10 cellular contexts compared by ENCODE assay signal in genomic region chr2:144324446-144325045, GRCh38.
DNase-seq lines count a peak whose midpoint lies in the region; ATAC-seq, FAIRE-seq and TF ChIP-seq lines count a peak whose summit lies in the region.
"Had no signal": no experiment of that assay in that cellular context is flagged by ENCODE, and none has a peak within 500 bp of the region (broad histone marks: within the 10 kb centered on the region; RNA-seq: fewer than 3 reads in every experiment).

No MANE protein-coding gene starts in this region.

- intact Hi-C loops in HepG2 (cut with micrococcal nuclease; ENCODE audit: unreplicated experiment), result no loop called here

- no peak for FAIRE-seq in HepG2 (lab: Jason Lieb, UNC)

- no peak for TF ChIP-seq RAD21 in HepG2 (CRISPR knock-in tag; IDR thresholded peaks at IDR 0.05)

- no peak overlapping the region for H3K27ac Mint-ChIP-seq in osteocyte (ENCODE audit: unreplicated experiment)

- peak overlapping the region; percentile 21; the same call in 1 of the 2 replicates for H3K4me3 ChIP-seq in GM06990 (replicated peaks; ENCODE audit: low read depth, low read length)
- no peak overlapping the region for H3K4me3 ChIP-seq in gastroesophageal sphincter
- no peak overlapping the region for H3K4me3 ChIP-seq in HepG2 (replicated peaks in 1 of 3; ENCODE audit: insufficient read depth in 1 of 3, low read depth in 2 of 3, low read length in 3 of 3)

- in situ Hi-C loops in HepG2 (cut with HindIII; ENCODE audit: extremely low pct_ligation_motif_present, low pct_unique_long_range_greater_than_20kb), result no loop called here

- TF ChIP-seq EP300 in gastroesophageal sphincter (IDR thresholded peaks at IDR 0.05), result no peak
- TF ChIP-seq EP300 in HepG2 (IDR thresholded peaks at IDR 0.05; ENCODE audit: low read depth in 2 of 2, low read length in 2 of 2), result no peak
- TF ChIP-seq EP300 in HepG2 (CRISPR knock-in tag; IDR thresholded peaks at IDR 0.05; ENCODE audit: borderline replicate concordance), result no peak

- no peaks in the 10 kb centered on the region for H4K20me1 ChIP-seq in HepG2 (ENCODE audit: insufficient read depth, low read length)

- peaks cover 9% of the 10 kb centered on the region for H3K36me3 Mint-ChIP-seq in osteocyte (ENCODE audit: unreplicated experiment)

- no peak overlapping the region for H3K4me2 ChIP-seq in HepG2 (ENCODE audit: low read depth, low read length)

- no peak overlapping the region for H3K27ac ChIP-seq in gastroesophageal sphincter
- H3K27ac ChIP-seq in HepG2 (ENCODE audit: extremely low read length, insufficient read depth, low read length), result no peak overlapping the region

- POLR2A ChIA-PET in HepG2 (lab: Yijun Ruan, JAX), result no interaction called here

- CTCF ChIA-PET in HepG2 (lab: Yijun Ruan, JAX; ENCODE audit: low intra/inter-chr PET ratio, low total read pairs), result no interaction called here

- H3K27me3 ChIP-seq in GM06990 (replicated peaks; ENCODE audit: control insufficient read depth, insufficient read depth, low read length) (no peaks in the 10 kb centered on the region), gastroesophageal sphincter (no peaks in the 10 kb centered on the region), HepG2 (ENCODE audit: control insufficient read depth in 1 of 2, insufficient read depth in 2 of 2, low read length in 2 of 2) (no peaks in the 10 kb centered on the region)

- H3K4me3 Mint-ChIP-seq in osteocyte (ENCODE audit: unreplicated experiment), result no peak overlapping the region

- TF ChIP-seq POLR2A in gastroesophageal sphincter (IDR thresholded peaks at IDR 0.05) (no peak), HepG2 (IDR thresholded peaks at IDR 0.05; ENCODE audit: insufficient read depth in 1 of 2, low read depth in 2 of 2, low read length in 2 of 2) (no peak)

- H3K9me3 ChIP-seq in gastroesophageal sphincter (no peaks in the 10 kb centered on the region), HepG2 (ENCODE audit: low read length) (no peaks in the 10 kb centered on the region)

- peak; percentile 49 for ATAC-seq in GM21381 (IDR thresholded peaks at IDR 0.05; ENCODE audit: unreplicated experiment)
- ATAC-seq in HG03457 (IDR thresholded peaks at IDR 0.05; ENCODE audit: unreplicated experiment), result peak; percentile 39
- no peak for ATAC-seq in gastroesophageal sphincter
- ATAC-seq in HepG2, result no peak

- no peaks in the 10 kb centered on the region for H3K27me3 Mint-ChIP-seq in osteocyte (ENCODE audit: unreplicated experiment)

- 87 to 92% methylated on average over 3 to 4 of the region's 4 CpGs for WGBS in gastroesophageal sphincter (ENCODE audit: low coverage in 1 of 2), 2 donors
- WGBS in HepG2 (ENCODE audit: low lambda C conversion rate), result 88% methylated on average over 4 of the region's 4 CpGs

- H2AFZ ChIP-seq in HepG2 (ENCODE audit: low read length), result no peak overlapping the region

- no peak for TF ChIP-seq CTCF in GM06990 (IDR thresholded peaks at IDR 0.05; ENCODE audit: insufficient read depth, low read length, poor library complexity, severe bottlenecking)
- TF ChIP-seq CTCF in gastroesophageal sphincter (IDR thresholded peaks at IDR 0.05), result no peak
- TF ChIP-seq CTCF in HepG2 (CRISPR knock-in tag; IDR thresholded peaks at IDR 0.05), result no peak
- no peak for TF ChIP-seq CTCF in osteocyte (IDR thresholded peaks at IDR 0.05)

- peaks cover 15% of the 10 kb centered on the region for H3K9me3 Mint-ChIP-seq in osteocyte (ENCODE audit: unreplicated experiment)

- no peaks in the 10 kb centered on the region for H3K79me2 ChIP-seq in HepG2 (ENCODE audit: insufficient read depth, low read length)

- DNase-seq in GM06990 (ENCODE audit: extremely low read depth, insufficient read length) (no peak), HepG2 (ENCODE audit: low spot score) (no peak), osteocyte (ENCODE audit: extremely low spot score, unreplicated experiment) (no peak), DMS 273 treated with DMSO at 0.1 percent for 48 hours (lab: John Stamatoyannopoulos, UW) (no peak)
- DNase-seq in central memory CD4-positive, alpha-beta T cell, result peak; percentile 13
- DNase-seq: IMR-90, SW 1271 had no signal

- no TSS peak for BruUV-seq in HepG2 (replicated peaks; lab: Mats Ljungman, UMichigan)

- H3K4me1 Mint-ChIP-seq in osteocyte (ENCODE audit: unreplicated experiment), result peaks cover 28% of the 10 kb centered on the region

- no peaks in the 10 kb centered on the region for H3K36me3 ChIP-seq in GM06990 (ENCODE audit: control insufficient read depth, insufficient read depth, low read length)
- no peaks in the 10 kb centered on the region for H3K36me3 ChIP-seq in gastroesophageal sphincter
- H3K36me3 ChIP-seq in HepG2 (replicated peaks in 1 of 2; ENCODE audit: control insufficient read depth in 1 of 2, insufficient read depth in 2 of 2, low read length in 2 of 2), result no peaks in the 10 kb centered on the region; a peak in 1 of 5 replicates

- H3K9ac ChIP-seq in HepG2 (ENCODE audit: insufficient read depth, low read depth, low read length), result no peak overlapping the region

- H3K4me1 ChIP-seq in gastroesophageal sphincter, result no peaks in the 10 kb centered on the region
- peaks cover 7% of the 10 kb centered on the region for H3K4me1 ChIP-seq in HepG2 (ENCODE audit: insufficient read depth, low read length)

TF ChIP-seq in HepG2, 621 proteins besides CTCF, POLR2A, EP300 and RAD21:
- TF ChIP-seq AKNA (CRISPR knock-in tag; IDR thresholded peaks at IDR 0.05; ENCODE audit: borderline replicate concordance) (no peak), ZBTB49 (CRISPR knock-in tag; IDR thresholded peaks at IDR 0.05; ENCODE audit: borderline replicate concordance) (no peak), TAF15 (IDR thresholded peaks at IDR 0.05; ENCODE audit: low read depth, low read length, poor library complexity, severe bottlenecking) (no peak), ZNF678 (CRISPR knock-in tag; IDR thresholded peaks at IDR 0.05) (no peak), ZNF878 (CRISPR knock-in tag; IDR thresholded peaks at IDR 0.05) (no peak), SMC3 (IDR thresholded peaks at IDR 0.05; ENCODE audit: low read length) (no peak), IRF2 (CRISPR knock-in tag; IDR thresholded peaks at IDR 0.05) (no peak), CERS6 (CRISPR knock-in tag; IDR thresholded peaks at IDR 0.05) (no peak), NR2C2 (CRISPR knock-in tag; IDR thresholded peaks at IDR 0.05; ENCODE audit: borderline replicate concordance) (no peak)
TF ChIP-seq in HepG2: peak in this region for 0.

Comparison
In these comparisons a context has a peak if more than half of its experiments do, and no peak if none do; other contexts are left out.
1. ATAC-seq: peak in GM21381 (single experiment) and HG03457 (single experiment); none in gastroesophageal sphincter (single experiment) and HepG2 (single experiment).